23 cellular contexts compared by ENCODE assay signal in genomic region chr4:108159845-108160244, GRCh38. TPM values are rescaled to one million over a fixed set of nuclear protein-coding genes. Genes with fewer than 3 reads are reported as not detected.
A peak's percentile ranks its signal among the peaks of the same experiment; 100 is the strongest.
DNase-seq lines count a peak whose midpoint lies in the region; ATAC-seq, FAIRE-seq and TF ChIP-seq lines count a peak whose summit lies in the region.
"Had no signal": no experiment of that assay in that cellular context is flagged by ENCODE, and none has a peak within 500 bp of the region (broad histone marks: within the 10 kb centered on the region; RNA-seq: fewer than 3 reads in every experiment).

No MANE protein-coding gene starts in this region.

- no peaks in the 10 kb centered on the region for H3K9me2 ChIP-seq in SU-DHL-6 (replicated peaks; ENCODE audit: insufficient read depth, low read length)

- peak overlapping the region; percentile 85 to 98 (median 88) for H3K4me3 Mint-ChIP-seq in CD4-positive, alpha-beta memory T cell
- peak overlapping the region; percentile 68 for H3K4me3 Mint-ChIP-seq in activated naive CD8-positive, alpha-beta T cell treated with anti-CD3 and anti-CD28 coated beads, Interleukin-2, amount 50 U/mL, for 24 hours
- H3K4me3 Mint-ChIP-seq in endodermal cell: no peak overlapping the region
- no peak overlapping the region for H3K4me3 Mint-ChIP-seq in stimulated activated naive B cell treated with anti-CD40 and anti-IgM and Interleukin-4, amounts not matched to agents 10 μg/mL and 1 μg/mL and 100 μg/mL, for 72 hours
- H3K4me3 Mint-ChIP-seq: neural progenitor cell had no signal

- H3K4me1 ChIP-seq in CD4-positive, alpha-beta memory T cell (ENCODE audit: insufficient read depth, low read length): peaks cover 87% of the 10 kb centered on the region
- no peaks in the 10 kb centered on the region for H3K4me1 ChIP-seq in endodermal cell (ENCODE audit: control insufficient read depth, insufficient read depth, low read length)
- H3K4me1 ChIP-seq: ascending aorta, left lung, Peyer's patch, prostate gland had no signal

- H3K27me3 ChIP-seq in CD4-positive, alpha-beta memory T cell (ENCODE audit: insufficient read depth, low read length): no peaks in the 10 kb centered on the region
- H3K27me3 ChIP-seq in SU-DHL-6 (ENCODE audit: low read length) (no peaks in the 10 kb centered on the region), endodermal cell (ENCODE audit: control insufficient read depth, insufficient read depth, low read length, poor library complexity, severe bottlenecking) (peaks cover 40% of the 10 kb centered on the region)
- H3K27me3 ChIP-seq: ascending aorta, Peyer's patch had no signal

- no peak for ATAC-seq in activated naive CD8-positive, alpha-beta T cell treated with anti-CD3 and anti-CD28 coated beads, Interleukin-2, amount 50 U/mL, for 24 hours
- ATAC-seq in stimulated activated naive B cell treated with anti-CD40 and anti-IgM and Interleukin-4, amounts not matched to agents 10 μg/mL and 1 μg/mL and 100 μg/mL, for 72 hours (replicated peaks): no peak
- ATAC-seq: HCT116, left lung had no signal

- no peaks in the 10 kb centered on the region for H3K27me3 Mint-ChIP-seq in CD4-positive, alpha-beta memory T cell
- H3K27me3 Mint-ChIP-seq in activated naive CD8-positive, alpha-beta T cell treated with anti-CD3 and anti-CD28 coated beads, Interleukin-2, amount 50 U/mL, for 24 hours: no peaks in the 10 kb centered on the region
- H3K27me3 Mint-ChIP-seq in endodermal cell (ENCODE audit: insufficient read depth): peaks cover 65% of the 10 kb centered on the region
- H3K27me3 Mint-ChIP-seq in stimulated activated naive B cell treated with anti-CD40 and anti-IgM and Interleukin-4, amounts not matched to agents 10 μg/mL and 1 μg/mL and 100 μg/mL, for 72 hours: peaks cover 0 to under 1% of the 10 kb centered on the region in 2 donors

- no peak overlapping the region for H2AFZ ChIP-seq in SU-DHL-6 (ENCODE audit: low read depth, low read length, severe bottlenecking)
- H2AFZ ChIP-seq: neural progenitor cell had no signal

- H3K4me3 ChIP-seq in CD4-positive, alpha-beta memory T cell (ENCODE audit: low read length in 2 of 2): peak overlapping the region in 1 of 2 donors; percentile 81
- no peak overlapping the region for H3K4me3 ChIP-seq in SU-DHL-6 (ENCODE audit: insufficient read depth, low read length, poor library complexity, severe bottlenecking)
- H3K4me3 ChIP-seq in endodermal cell (ENCODE audit: low read length): no peak overlapping the region
- H3K4me3 ChIP-seq: ascending aorta, left lung, neural progenitor cell, Peyer's patch, prostate gland, SK-N-MC had no signal

- peak; percentile 67 for FAIRE-seq in GM12892 (lab: Jason Lieb, UNC)

- TF ChIP-seq CTCF in SU-DHL-6 (IDR thresholded peaks at IDR 0.05; ENCODE audit: insufficient read depth, low read length, poor library complexity, severe bottlenecking): no peak
- TF ChIP-seq CTCF in endodermal cell (conservative IDR thresholded peaks at IDR 0.05): no peak

- no peaks in the 10 kb centered on the region for H3K9me3 Mint-ChIP-seq in CD4-positive, alpha-beta memory T cell
- no peaks in the 10 kb centered on the region for H3K9me3 Mint-ChIP-seq in activated naive CD8-positive, alpha-beta T cell treated with anti-CD3 and anti-CD28 coated beads, Interleukin-2, amount 50 U/mL, for 24 hours
- no peaks in the 10 kb centered on the region for H3K9me3 Mint-ChIP-seq in endodermal cell
- H3K9me3 Mint-ChIP-seq in stimulated activated naive B cell treated with anti-CD40 and anti-IgM and Interleukin-4, amounts not matched to agents 10 μg/mL and 1 μg/mL and 100 μg/mL, for 72 hours: no peaks in the 10 kb centered on the region
- H3K9me3 Mint-ChIP-seq: neural progenitor cell had no signal

- CTCF ChIA-PET in CD4-positive, alpha-beta memory T cell (lab: Charles Lee; ENCODE audit: partially characterized antibody): interaction anchor here (0.8 to 8.6 kb wide), 8 partner anchors 9 to 412 kb away, joined by 3 to 64 read pairs (median 4); partner anchors contain the start of gene LEF1

- POLR2A ChIA-PET in CD4-positive, alpha-beta memory T cell (lab: Charles Lee; ENCODE audit: partially characterized antibody): interaction anchor here (0.6 to 19.9 kb wide), 14 partner anchors 8 to 460 kb away, joined by 3 to 460 read pairs (median 4); partner anchors contain the start of genes LEF1 and RPL34

- H3K79me2 ChIP-seq in SU-DHL-6 (ENCODE audit: insufficient read depth, low read length): peaks cover 75% of the 10 kb centered on the region

- no peaks in the 10 kb centered on the region for H4K20me1 ChIP-seq in SU-DHL-6 (ENCODE audit: low read depth, low read length)

- DNase-seq in CD4-positive, alpha-beta memory T cell: peak in 1 of 5 donors; percentile 25
- DNase-seq in GM12892 (ENCODE audit: insufficient read length) (no peak), ecto neural progenitor cell (ENCODE audit: low spot score) (no peak), SKM-1 treated with dmso at 0.1 percent for 144 hours (lab: John Stamatoyannopoulos, UW; ENCODE audit: unreplicated experiment) (no peak), endodermal cell (no peak)
- no peak for DNase-seq in activated naive CD8-positive, alpha-beta T cell treated with anti-CD3 and anti-CD28 coated beads, Interleukin-2, amount 50 U/mL, for 24 hours
- DNase-seq in stimulated activated naive B cell treated with anti-CD40 and anti-IgM and Interleukin-4, amounts not matched to agents 10 μg/mL and 1 μg/mL and 100 μg/mL, for 72 hours: no peak
- DNase-seq: activated CD4-positive, alpha-beta T cell treated with anti-CD3 and anti-CD28 coated beads for 1 hour; AML-193; cerebellar nuclear complex; left lung; midbrain; MV-4-11; NCI-H1930; NCI-H345; Peyer's patch; stimulated activated CD4-positive, alpha-beta T cell treated with anti-CD3 and anti-CD28 coated beads, Interleukin-2, amount 100 ng/mL, for 24 hours had no signal

- H3K27ac ChIP-seq in CD4-positive, alpha-beta memory T cell (ENCODE audit: low read depth, low read length): peak overlapping the region; percentile 27
- peak overlapping the region; percentile 20; the same call in 1 of the 2 replicates for H3K27ac ChIP-seq in SU-DHL-6 (ENCODE audit: low read depth, low read length)
- H3K27ac ChIP-seq in endodermal cell (ENCODE audit: low read depth, low read length): no peak overlapping the region
- H3K27ac ChIP-seq: ascending aorta, left lung, neural progenitor cell, prostate gland, SK-N-MC had no signal

- no peak for TF ChIP-seq POLR2A in GM12892 (IDR thresholded peaks at IDR 0.05; ENCODE audit: low read depth, low read length)

- 73 to 77% methylated on average over 3 to 5 of the region's 5 CpGs for WGBS in endodermal cell (ENCODE audit: insufficient coverage in 1 of 2, insufficient read length in 1 of 2), 2 experiments

- no peaks in the 10 kb centered on the region for H3K9me3 ChIP-seq in CD4-positive, alpha-beta memory T cell (ENCODE audit: control insufficient read depth in 1 of 2, low read length in 2 of 2)
- H3K9me3 ChIP-seq in SU-DHL-6 (ENCODE audit: insufficient read depth, low read length) (no peaks in the 10 kb centered on the region), endodermal cell (ENCODE audit: control insufficient read depth, low read length) (no peaks in the 10 kb centered on the region)
- H3K9me3 ChIP-seq: ascending aorta, left lung, Peyer's patch, prostate gland had no signal

- H3K9ac ChIP-seq in SU-DHL-6 (ENCODE audit: low read length): no peak overlapping the region
- H3K9ac ChIP-seq in endodermal cell (ENCODE audit: extremely low read depth, low read length, poor library complexity, severe bottlenecking): no peak overlapping the region
- H3K9ac ChIP-seq: neural progenitor cell had no signal

- H3K36me3 Mint-ChIP-seq in CD4-positive, alpha-beta memory T cell: peaks cover 39 to 68% of the 10 kb centered on the region in 2 donors
- H3K36me3 Mint-ChIP-seq in activated naive CD8-positive, alpha-beta T cell treated with anti-CD3 and anti-CD28 coated beads, Interleukin-2, amount 50 U/mL, for 24 hours (ENCODE audit: low read depth): peaks cover 22% of the 10 kb centered on the region
- H3K36me3 Mint-ChIP-seq in endodermal cell (ENCODE audit: low read depth): no peaks in the 10 kb centered on the region
- peaks cover 0 to 1% of the 10 kb centered on the region in 2 donors for H3K36me3 Mint-ChIP-seq in stimulated activated naive B cell treated with anti-CD40 and anti-IgM and Interleukin-4, amounts not matched to agents 10 μg/mL and 1 μg/mL and 100 μg/mL, for 72 hours

- H3K4me1 Mint-ChIP-seq in CD4-positive, alpha-beta memory T cell: peaks cover 38 to 84% (median 56%) of the 10 kb centered on the region in 4 donors
- peaks cover 85% of the 10 kb centered on the region for H3K4me1 Mint-ChIP-seq in activated naive CD8-positive, alpha-beta T cell treated with anti-CD3 and anti-CD28 coated beads, Interleukin-2, amount 50 U/mL, for 24 hours
- peaks cover 20% of the 10 kb centered on the region for H3K4me1 Mint-ChIP-seq in endodermal cell
- peaks cover 6 to 17% of the 10 kb centered on the region in 2 donors for H3K4me1 Mint-ChIP-seq in stimulated activated naive B cell treated with anti-CD40 and anti-IgM and Interleukin-4, amounts not matched to agents 10 μg/mL and 1 μg/mL and 100 μg/mL, for 72 hours

- peak overlapping the region; percentile 13 to 89 (median 79) for H3K27ac Mint-ChIP-seq in CD4-positive, alpha-beta memory T cell
- H3K27ac Mint-ChIP-seq in activated naive CD8-positive, alpha-beta T cell treated with anti-CD3 and anti-CD28 coated beads, Interleukin-2, amount 50 U/mL, for 24 hours: peak overlapping the region; percentile 71
- H3K27ac Mint-ChIP-seq in endodermal cell: no peak overlapping the region
- no peak overlapping the region for H3K27ac Mint-ChIP-seq in stimulated activated naive B cell treated with anti-CD40 and anti-IgM and Interleukin-4, amounts not matched to agents 10 μg/mL and 1 μg/mL and 100 μg/mL, for 72 hours
- H3K27ac Mint-ChIP-seq: neural progenitor cell had no signal

- intact Hi-C loops in CD4-positive, alpha-beta memory T cell (cut with micrococcal nuclease): loop anchor here (1.0 to 2.0 kb wide), 2 partner anchors 9 to 15 kb away; no protein-coding TSS in a partner anchor

- peak overlapping the region; percentile 34 for H3K4me2 ChIP-seq in SU-DHL-6 (ENCODE audit: low read depth, low read length, poor library complexity, severe bottlenecking)
- H3K4me2 ChIP-seq: neural progenitor cell had no signal

- H3K36me3 ChIP-seq in CD4-positive, alpha-beta memory T cell (ENCODE audit: insufficient read depth, low read length): peaks cover 3% of the 10 kb centered on the region
- H3K36me3 ChIP-seq in SU-DHL-6 (ENCODE audit: low read length) (peaks cover 7% of the 10 kb centered on the region; the same call in 1 of the 2 replicates), endodermal cell (ENCODE audit: control insufficient read depth, insufficient read depth, low read length) (no peaks in the 10 kb centered on the region)
- H3K36me3 ChIP-seq: ascending aorta, left lung, neural progenitor cell, Peyer's patch, prostate gland had no signal

- H3F3A ChIP-seq in SU-DHL-6 (ENCODE audit: insufficient read depth): no peaks in the 10 kb centered on the region

RNA-seq across cellular contexts. Expression of gene LEF1, which starts 8.9 kb away (rescaled TPM):
- total RNA-seq in CD4-positive, alpha-beta memory T cell: 100 to 1,000 TPM; 363 to 382 TPM
- polyA plus RNA-seq in CD4-positive, alpha-beta memory T cell: 100 to 1,000 TPM; 307 to 399 TPM
- 20.9 TPM for polyA plus RNA-seq in GM12892 (2012; ENCODE audit: missing spikeins)
- 1 to 10 TPM in 1 of 2 donors, under 1 TPM in 1; 0.95 to 1.6 TPM for total RNA-seq in endodermal cell
- 64.3 TPM for polyA plus RNA-seq in endodermal cell (2013, experiment 1 of 2)
- polyA plus RNA-seq in endodermal cell (2013, experiment 2 of 2): 58.7 TPM
- total RNA-seq: ascending aorta had no signal

Comparison
In these comparisons a context has a peak if more than half of its experiments do, and no peak if none do; other contexts are left out.
1. H3K27ac Mint-ChIP-seq: peak in CD4-positive, alpha-beta memory T cell (7 of 7) and activated naive CD8-positive, alpha-beta T cell treated with anti-CD3 and anti-CD28 coated beads, Interleukin-2, amount 50 U/mL, for 24 hours (single experiment); none in endodermal cell (single experiment) and stimulated activated naive B cell treated with anti-CD40 and anti-IgM and Interleukin-4, amounts not matched to agents 10 μg/mL and 1 μg/mL and 100 μg/mL, for 72 hours (single experiment).
2. H3K4me3 Mint-ChIP-seq: peak in CD4-positive, alpha-beta memory T cell (8 of 8) and activated naive CD8-positive, alpha-beta T cell treated with anti-CD3 and anti-CD28 coated beads, Interleukin-2, amount 50 U/mL, for 24 hours (single experiment); none in endodermal cell (single experiment) and stimulated activated naive B cell treated with anti-CD40 and anti-IgM and Interleukin-4, amounts not matched to agents 10 μg/mL and 1 μg/mL and 100 μg/mL, for 72 hours (0 of 2).
3. RNA of gene LEF1, which starts 8.9 kb away (total RNA-seq): 363 to 382 TPM in CD4-positive, alpha-beta memory T cell; 0.95 to 1.6 TPM in endodermal cell; every median in the first group is over 100 times any median in the second.